8 cellular contexts compared by ENCODE assay signal in the genomic region with DNA sequence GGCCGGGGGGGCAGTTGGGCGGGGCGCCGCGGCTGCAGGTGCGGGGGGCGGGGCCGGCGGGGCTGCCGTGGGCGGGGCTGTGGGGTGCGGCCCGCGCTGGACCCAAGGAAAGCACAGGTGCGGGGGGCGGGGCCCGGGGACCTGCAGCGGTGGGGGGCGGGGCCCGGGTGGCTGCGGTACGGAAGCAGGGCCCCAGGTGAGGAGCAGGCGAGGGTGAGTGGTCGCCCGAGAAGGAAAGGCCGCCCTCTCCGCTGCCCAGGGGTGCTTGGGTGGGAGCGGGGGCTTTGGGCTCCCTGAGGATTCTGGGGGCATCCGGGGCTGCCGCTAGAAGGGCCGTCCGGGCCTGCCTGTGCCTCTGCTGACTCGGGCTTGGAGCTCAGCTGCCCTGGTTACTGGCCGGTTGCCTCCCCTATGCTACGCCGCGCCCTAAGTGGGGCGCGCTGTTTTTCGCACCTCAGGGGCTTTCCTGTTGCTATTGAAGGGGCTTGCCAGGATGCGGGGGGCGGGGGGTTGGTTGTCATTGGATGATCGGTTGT. TPM values are rescaled to one million over a fixed set of nuclear protein-coding genes. Genes with fewer than 3 reads are reported as not detected.
DNase-seq lines count a peak whose midpoint lies in the region; ATAC-seq and TF ChIP-seq lines count a peak whose summit lies in the region.

No MANE protein-coding gene starts in this region.

- no peak for TF ChIP-seq POLR2A in GM18505 (IDR thresholded peaks at IDR 0.05; ENCODE audit: borderline replicate concordance, extremely low read depth, insufficient read depth, insufficient read length)

- H3K4me3 ChIP-seq in fibroblast of lung (replicated peaks in 1 of 4; ENCODE audit: control extremely low read depth in 1 of 4, insufficient read depth in 1 of 4, low read depth in 3 of 4, low read length in 4 of 4) = peak overlapping the region in 1 of 4 experiments; percentile 35
- H3K4me3 ChIP-seq in neutrophil (ENCODE audit: low read depth in 1 of 2, low read length in 1 of 2) = peak overlapping the region; percentile 52

- H3K36me3 Mint-ChIP-seq in activated CD8-positive, alpha-beta T cell treated with anti-CD3 and anti-CD28 coated beads, Interleukin-2, amount 10 ng/mL, durations not matched to agents 7 days and 5 days (ENCODE audit: low read depth) = no peaks in the 10 kb centered on the region

- no peak overlapping the region for H2AFZ ChIP-seq in fibroblast of lung (ENCODE audit: low read length)

- H3K27ac ChIP-seq in fibroblast of lung (ENCODE audit: insufficient read depth, low read length) (no peak overlapping the region), neutrophil (peak overlapping the region; percentile 87)

- H3K9me3 ChIP-seq in fibroblast of lung (ENCODE audit: control insufficient read depth, insufficient read depth, low read depth, low read length) = no peaks in the 10 kb centered on the region
- no peaks in the 10 kb centered on the region for H3K9me3 ChIP-seq in neutrophil

- H3K36me3 ChIP-seq in fibroblast of lung (ENCODE audit: control insufficient read depth, insufficient read depth, low read length) (no peaks in the 10 kb centered on the region), neutrophil (no peaks in the 10 kb centered on the region)

- H3K79me2 ChIP-seq in fibroblast of lung (ENCODE audit: control insufficient read depth, insufficient read depth, low read length) = no peaks in the 10 kb centered on the region

- ATAC-seq in GM18505 (IDR thresholded peaks at IDR 0.05; ENCODE audit: unreplicated experiment) = peak; percentile 1
- peak; percentile 6 for ATAC-seq in activated CD8-positive, alpha-beta T cell treated with anti-CD3 and anti-CD28 coated beads, Interleukin-2, amount 10 ng/mL, durations not matched to agents 7 days and 5 days

- H3K4me1 Mint-ChIP-seq in activated CD8-positive, alpha-beta T cell treated with anti-CD3 and anti-CD28 coated beads, Interleukin-2, amount 10 ng/mL, durations not matched to agents 7 days and 5 days (ENCODE audit: low read depth) = peaks cover 10% of the 10 kb centered on the region

- peaks cover 17% of the 10 kb centered on the region for H3K27me3 Mint-ChIP-seq in activated CD8-positive, alpha-beta T cell treated with anti-CD3 and anti-CD28 coated beads, Interleukin-2, amount 10 ng/mL, durations not matched to agents 7 days and 5 days (ENCODE audit: low read depth)

- DNase-seq in LoVo (ENCODE audit: low spot score) = peak; percentile 80
- peak; percentile 40 for DNase-seq in activated CD8-positive, alpha-beta T cell treated with anti-CD3 and anti-CD28 coated beads, Interleukin-2, amount 10 ng/mL, durations not matched to agents 7 days and 5 days
- no peak for DNase-seq in fibroblast of lung (ENCODE audit: low read depth in 2 of 2)
- no peak for DNase-seq in NCI-H446 (lab: John Stamatoyannopoulos, UW)
- DNase-seq in COLO829 (ENCODE audit: low spot score) = no peak
- no peak for DNase-seq in AG20443 (ENCODE audit: low spot score)

- H3K4me2 ChIP-seq in fibroblast of lung (ENCODE audit: extremely low read depth, insufficient read depth, low read length) = peak overlapping the region; percentile 42

- POLR2A ChIA-PET in activated CD8-positive, alpha-beta T cell treated with anti-CD3 and anti-CD28 coated beads, Interleukin-2, amount 10 ng/mL, durations not matched to agents 7 days and 5 days (lab: Charles Lee) = interaction anchor here (0.6 kb wide), 1 partner anchor 13 kb away, joined by 4 read pairs; no protein-coding TSS in a partner anchor

- CTCF ChIA-PET in activated CD8-positive, alpha-beta T cell treated with anti-CD3 and anti-CD28 coated beads, Interleukin-2, amount 10 ng/mL, durations not matched to agents 7 days and 5 days (lab: Charles Lee) = interaction anchor here (1.0 kb wide), 2 partner anchors 110 to 134 kb away, joined by 4 read pairs; no protein-coding TSS in a partner anchor

- H3K4me1 ChIP-seq in fibroblast of lung (ENCODE audit: control insufficient read depth, extremely low read depth, insufficient read depth, low read length) = no peaks in the 10 kb centered on the region
- H3K4me1 ChIP-seq in neutrophil (ENCODE audit: control insufficient read depth in 1 of 2, insufficient read depth in 1 of 2, low read depth in 1 of 2, low read length in 1 of 2) = peaks cover 10 to 13% of the 10 kb centered on the region in 2 experiments

- no peaks in the 10 kb centered on the region for H4K20me1 ChIP-seq in fibroblast of lung (ENCODE audit: control insufficient read depth, extremely low read depth, insufficient read depth, low read length)

- TF ChIP-seq CTCF in fibroblast of lung (conservative IDR thresholded peaks at IDR 0.05 in 1 of 2, IDR thresholded peaks at IDR 0.05 in 1 of 2; ENCODE audit: low read depth in 1 of 2, low read length in 2 of 2) (no peak), neutrophil (IDR thresholded peaks at IDR 0.05) (no peak)

- no peaks in the 10 kb centered on the region for H3K27me3 ChIP-seq in fibroblast of lung (ENCODE audit: control insufficient read depth, insufficient read depth, low read length)
- H3K27me3 ChIP-seq in neutrophil = peaks cover 46% of the 10 kb centered on the region

- H3K9me3 Mint-ChIP-seq in activated CD8-positive, alpha-beta T cell treated with anti-CD3 and anti-CD28 coated beads, Interleukin-2, amount 10 ng/mL, durations not matched to agents 7 days and 5 days (ENCODE audit: insufficient read depth) = no peaks in the 10 kb centered on the region

- H3K9ac ChIP-seq in fibroblast of lung (ENCODE audit: insufficient read depth, low read length) = no peak overlapping the region

- no peak overlapping the region for H3K27ac Mint-ChIP-seq in activated CD8-positive, alpha-beta T cell treated with anti-CD3 and anti-CD28 coated beads, Interleukin-2, amount 10 ng/mL, durations not matched to agents 7 days and 5 days

- peak overlapping the region; percentile 63 for H3K4me3 Mint-ChIP-seq in activated CD8-positive, alpha-beta T cell treated with anti-CD3 and anti-CD28 coated beads, Interleukin-2, amount 10 ng/mL, durations not matched to agents 7 days and 5 days

RNA-seq across cellular contexts. Expression of a gene that starts 0.8 kb away (rescaled TPM):
- 1 to 10 TPM; 2.5 to 4.1 TPM for total RNA-seq in activated CD8-positive, alpha-beta T cell treated with anti-CD3 and anti-CD28 coated beads, Interleukin-2, amount 10 ng/mL, durations not matched to agents 7 days and 5 days
- total RNA-seq in fibroblast of lung = 5.1 and 5.9 TPM in 2 replicates
- polyA plus RNA-seq in fibroblast of lung = 1.5 and 2.0 TPM in 2 replicates
- 1.5 and 1.8 TPM in 2 replicates for polyA plus RNA-seq in fibroblast of lung (2012)
- polyA minus RNA-seq in fibroblast of lung (ENCODE audit: low replicate concordance) = 3.0 and 3.6 TPM in 2 replicates

RNA-seq across cellular contexts. Expression of a gene that starts 54.9 kb away (rescaled TPM):
- total RNA-seq in activated CD8-positive, alpha-beta T cell treated with anti-CD3 and anti-CD28 coated beads, Interleukin-2, amount 10 ng/mL, durations not matched to agents 7 days and 5 days = 1 to 10 TPM; 7.7 to 8.1 TPM
- total RNA-seq in fibroblast of lung = 6.8 and 7.2 TPM in 2 replicates
- polyA plus RNA-seq in fibroblast of lung = 4.4 and 7.0 TPM in 2 replicates
- 2.1 and 3.1 TPM in 2 replicates for polyA plus RNA-seq in fibroblast of lung (2012)
- polyA minus RNA-seq in fibroblast of lung (ENCODE audit: low replicate concordance) = 3.5 and 5.9 TPM in 2 replicates

Comparison
In these comparisons a context has a peak if more than half of its experiments do, and no peak if none do; other contexts are left out.
1. DNase-seq: peak in LoVo (single experiment) and activated CD8-positive, alpha-beta T cell treated with anti-CD3 and anti-CD28 coated beads, Interleukin-2, amount 10 ng/mL, durations not matched to agents 7 days and 5 days (single experiment); none in fibroblast of lung (0 of 2), NCI-H446 (0 of 2), COLO829 (single experiment) and AG20443 (single experiment).